ENCODE assay signal across 27 cellular contexts in the genomic region with DNA sequence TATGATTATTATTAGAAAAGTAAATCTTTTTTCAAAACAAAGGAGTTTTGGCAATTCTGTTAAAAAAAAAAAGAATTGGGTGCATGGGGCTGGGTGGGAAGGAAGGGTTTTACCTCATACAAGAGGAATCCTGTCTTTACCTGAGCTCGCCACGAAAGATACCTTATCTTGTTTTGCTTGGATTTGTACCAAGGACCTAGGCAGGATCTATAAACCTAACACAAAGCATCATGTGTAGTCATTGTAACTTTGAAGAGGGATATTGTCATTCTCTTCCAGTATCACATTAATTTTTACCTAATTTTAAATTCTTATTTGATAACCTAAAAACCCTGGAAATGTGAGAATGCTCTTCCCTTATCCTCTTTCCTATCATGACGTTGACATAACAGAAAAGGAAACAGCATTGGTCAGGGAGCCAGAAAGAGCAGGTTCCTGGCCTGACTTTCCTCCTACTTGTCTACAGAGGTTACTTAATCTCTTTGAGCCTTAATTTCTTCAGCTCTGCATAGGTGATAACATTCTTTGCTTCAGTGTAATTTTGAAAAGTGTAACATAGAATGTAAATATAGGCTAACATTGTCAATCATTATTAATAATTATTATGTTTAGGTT. TPM values are rescaled to one million over a fixed set of nuclear protein-coding genes. Genes with fewer than 3 reads are reported as not detected.
DNase-seq lines count a peak whose midpoint lies in the region; ATAC-seq and TF ChIP-seq lines count a peak whose summit lies in the region.
"Had no signal": no experiment of that assay in that cellular context is flagged by ENCODE, and none has a peak within 500 bp of the region (broad histone marks: within the 10 kb centered on the region; RNA-seq: fewer than 3 reads in every experiment).

No MANE protein-coding gene starts in this region.

- TF ChIP-seq CTCF in left ventricle myocardium inferior (IDR thresholded peaks at IDR 0.05; ENCODE audit: borderline replicate concordance), result no peak
- no peak for TF ChIP-seq CTCF in RWPE2 (IDR thresholded peaks at IDR 0.05; ENCODE audit: poor library complexity, severe bottlenecking)
- no peak for TF ChIP-seq CTCF in fibroblast of the aortic adventitia (IDR thresholded peaks at IDR 0.05; ENCODE audit: insufficient read depth, low read length)
- TF ChIP-seq CTCF in mucosa of descending colon (IDR thresholded peaks at IDR 0.05), result no peak

- H3K27me3 ChIP-seq in left ventricle myocardium inferior (ENCODE audit: low read depth), result no peaks in the 10 kb centered on the region
- no peaks in the 10 kb centered on the region for H3K27me3 ChIP-seq in RWPE2 (ENCODE audit: insufficient read depth, poor library complexity, severe bottlenecking)
- H3K27me3 ChIP-seq in GM23248 (replicated peaks; ENCODE audit: insufficient read depth), result no peaks in the 10 kb centered on the region
- H3K27me3 ChIP-seq: upper lobe of right lung had no signal

- H3K9me3 ChIP-seq in left ventricle myocardium inferior (replicated peaks) (no peaks in the 10 kb centered on the region), RWPE2 (ENCODE audit: severe bottlenecking) (no peaks in the 10 kb centered on the region), mucosa of descending colon (no peaks in the 10 kb centered on the region), GM23248 (ENCODE audit: low read depth) (no peaks in the 10 kb centered on the region)
- H3K9me3 ChIP-seq: upper lobe of right lung had no signal

- H2AFZ ChIP-seq in GM23248, result no peak overlapping the region

- H3K4me1 ChIP-seq in left ventricle myocardium inferior (peaks cover 34% of the 10 kb centered on the region), RWPE2 (ENCODE audit: insufficient read depth, poor library complexity, severe bottlenecking) (peaks cover 12% of the 10 kb centered on the region), mucosa of descending colon (ENCODE audit: low read depth) (peaks cover 2% of the 10 kb centered on the region), GM23248 (ENCODE audit: insufficient read depth) (peaks cover 8% of the 10 kb centered on the region)

- peaks cover 6% of the 10 kb centered on the region for H3K79me2 ChIP-seq in GM23248 (ENCODE audit: insufficient read depth)

- ATAC-seq in Right ventricle myocardium inferior (no peak), RWPE2 (ENCODE audit: low read depth) (no peak), HG03097 (IDR thresholded peaks at IDR 0.05; ENCODE audit: low FRiP score, unreplicated experiment) (no peak), mucosa of descending colon (no peak)
- ATAC-seq: activated CD8-positive, alpha-beta T cell treated with anti-CD3 and anti-CD28 coated beads for 36 hours; left colon; right cardiac atrium; upper lobe of right lung had no signal

- H3K4me2 ChIP-seq in GM23248 (ENCODE audit: unreplicated experiment), result no peak overlapping the region

- H3K9ac ChIP-seq in GM23248, result no peak overlapping the region

- no peaks in the 10 kb centered on the region for H4K20me1 ChIP-seq in GM23248 (ENCODE audit: insufficient read depth)

- no peaks in the 10 kb centered on the region for H3K36me3 ChIP-seq in left ventricle myocardium inferior
- H3K36me3 ChIP-seq in RWPE2 (ENCODE audit: low read depth), result no peaks in the 10 kb centered on the region
- H3K36me3 ChIP-seq in mucosa of descending colon (ENCODE audit: low read depth), result no peaks in the 10 kb centered on the region
- no peaks in the 10 kb centered on the region for H3K36me3 ChIP-seq in GM23248 (ENCODE audit: low read depth)
- H3K36me3 ChIP-seq: upper lobe of right lung had no signal

- no peak for DNase-seq in left ventricle myocardium inferior
- no peak for DNase-seq in Right ventricle myocardium inferior (ENCODE audit: missing footprints)
- no peak for DNase-seq in RWPE2 (ENCODE audit: low spot score)
- DNase-seq in fibroblast of the aortic adventitia (ENCODE audit: low read depth), result peak; percentile 37
- no peak for DNase-seq in DMS153 treated with DMSO at 0.1 percent for 48 hours (lab: John Stamatoyannopoulos, UW; ENCODE audit: unreplicated experiment)
- DNase-seq in mucosa of descending colon, result no peak
- DNase-seq in GM23248, result no peak
- DNase-seq: activated CD4-positive, alpha-beta T cell treated with anti-CD3 and anti-CD28 coated beads for 1 hour; activated CD8-positive, alpha-beta T cell treated with anti-CD3 and anti-CD28 coated beads for 36 hours; activated naive CD4-positive, alpha-beta T cell treated with anti-CD3 and anti-CD28 coated beads, Interleukin-2, amount 50 U/mL, for 16 hours; CD4-positive, alpha-beta memory T cell; effector CD4-positive, alpha-beta T cell; EL; immature natural killer cell; left colon; NCI-H1436; NCI-H2107; NCI-H82; posterior cingulate gyrus; right cardiac atrium; stimulated activated CD4-positive, alpha-beta T cell treated with anti-CD3 and anti-CD28 coated beads, Interleukin-1b, Interleukin-23, amount 100 ng/mL, for 48 hours; stimulated activated naive CD4-positive, alpha-beta T cell treated with Interleukin-2 at 50 U/mL for 16 hours; upper lobe of right lung had no signal

- 37 to 39% methylated on average over 3 of the region's 3 CpGs for WGBS in GM23248 (ENCODE audit: low coverage in 1 of 2, low lambda C conversion rate in 2 of 2, missing lambda C conversion rate in 2 of 2), 2 experiments

- H3K27ac ChIP-seq in left ventricle myocardium inferior (replicated peaks) (peak overlapping the region; percentile 5), RWPE2 (ENCODE audit: poor library complexity, severe bottlenecking) (peak overlapping the region; percentile 11), GM23248 (no peak overlapping the region)
- H3K27ac ChIP-seq: epithelial cell of prostate, HL-60, SK-N-MC, upper lobe of right lung had no signal

- intact Hi-C loops in left ventricle myocardium inferior (cut with micrococcal nuclease) (no loop called here), Right ventricle myocardium inferior (cut with DNase I) (no loop called here), mucosa of descending colon (cut with DNase I, micrococcal nuclease) (no loop called here)

- in situ Hi-C loops in GM23248 (cut with MboI), result no loop called here

- peaks cover 13% of the 10 kb centered on the region for H3F3A ChIP-seq in GM23248 (ENCODE audit: insufficient read depth)

- H3K9me2 ChIP-seq in GM23248 (ENCODE audit: insufficient read depth), result no peaks in the 10 kb centered on the region

- H3K4me3 ChIP-seq in left ventricle myocardium inferior (no peak overlapping the region), RWPE2 (ENCODE audit: severe bottlenecking) (no peak overlapping the region), fibroblast of the aortic adventitia (ENCODE audit: low read depth, low read length) (no peak overlapping the region), mucosa of descending colon (no peak overlapping the region), GM23248 (no peak overlapping the region)
- H3K4me3 ChIP-seq: SK-N-MC, upper lobe of right lung had no signal

RNA-seq across cellular contexts. Expression of a gene that starts 4.0 kb away (rescaled TPM):
- total RNA-seq in left ventricle myocardium inferior, result 84.1 TPM
- total RNA-seq in Right ventricle myocardium inferior, result 100 TPM
- 564 and 789 TPM in 2 replicates for total RNA-seq in fibroblast of the aortic adventitia (ENCODE audit: low replicate concordance)
- total RNA-seq in mucosa of descending colon, result 100 to 1,000 TPM in 1 of 3 donors, 10 to 100 TPM in 2; 22.5 to 137 (median 46.7) TPM
- 686 and 727 TPM in 2 replicates for total RNA-seq in GM23248 (2014; rRNA removed; shearing (Covaris generic))
- 176 and 185 TPM in 2 replicates for polyA plus RNA-seq in GM23248 (2016; fragmentation: Nextera tagmentation; extraction: Ambion mirVana)
- polyA plus RNA-seq: CD4-positive, alpha-beta memory T cell had no signal
